In genomic region chr7:106570146-106570545, GRCh38 we compare ENCODE assay signal across 21 cellular contexts.
DNase-seq lines count a peak whose midpoint lies in the region; ATAC-seq, FAIRE-seq and TF ChIP-seq lines count a peak whose summit lies in the region.
"Had no signal": no experiment of that assay in that cellular context is flagged by ENCODE, and none has a peak within 500 bp of the region (broad histone marks: within the 10 kb centered on the region; RNA-seq: fewer than 3 reads in every experiment).

No MANE protein-coding gene starts in this region.

- H3K79me2 ChIP-seq in astrocyte (ENCODE audit: insufficient read depth, low read length) (no peaks in the 10 kb centered on the region), mesendoderm (ENCODE audit: control insufficient read depth, insufficient read depth, low read length) (no peaks in the 10 kb centered on the region)

- no peak overlapping the region for H2BK5ac ChIP-seq in mesendoderm (ENCODE audit: low read length)

- ATAC-seq in natural killer cell (no peak), HG02623 (IDR thresholded peaks at IDR 0.05; ENCODE audit: unreplicated experiment) (no peak)
- ATAC-seq: A549, GM12878 had no signal

- peaks cover 3% of the 10 kb centered on the region for H3K9me3 Mint-ChIP-seq in activated T-cell treated with anti-CD3 and anti-CD28 coated beads, Interleukin-2, amount 50 U/mL, for 24 hours
- H3K9me3 Mint-ChIP-seq in astrocyte (ENCODE audit: unreplicated experiment) (peaks cover 3% of the 10 kb centered on the region), natural killer cell (no peaks in the 10 kb centered on the region)
- H3K9me3 Mint-ChIP-seq: CD4-positive, alpha-beta memory T cell; IgD-negative memory B cell had no signal

- H2BK120ac ChIP-seq in mesendoderm (ENCODE audit: low read depth, low read length): no peak overlapping the region

- POLR2A ChIA-PET in HEK293 (lab: Yijun Ruan, JAX): no interaction called here

- H3K23ac ChIP-seq in mesendoderm (ENCODE audit: low read length): no peak overlapping the region

- no peaks in the 10 kb centered on the region for H3K9me3 ChIP-seq in HEK293 (ENCODE audit: control insufficient read depth, insufficient read depth, low read depth, low read length)
- H3K9me3 ChIP-seq in astrocyte (ENCODE audit: insufficient read depth, low read depth, low read length): no peaks in the 10 kb centered on the region
- H3K9me3 ChIP-seq: BLaER1 had no signal

- no peak overlapping the region for H3K56ac ChIP-seq in mesendoderm (ENCODE audit: low read length)

- no peak overlapping the region for H2BK15ac ChIP-seq in mesendoderm (replicated peaks; ENCODE audit: low read depth)

- no peak for TF ChIP-seq CTCF in HEK293 (tag by site-specific recombination; IDR thresholded peaks at IDR 0.05)
- no peak for TF ChIP-seq CTCF in astrocyte (IDR thresholded peaks at IDR 0.05; ENCODE audit: insufficient read depth, low read depth, low read length)
- no peak for TF ChIP-seq CTCF in natural killer cell (IDR thresholded peaks at IDR 0.05)

- H2AFZ ChIP-seq in astrocyte (ENCODE audit: low read depth, low read length): no peak overlapping the region

- H3K27me3 ChIP-seq in astrocyte (ENCODE audit: insufficient read depth, low read length) (no peaks in the 10 kb centered on the region), mesendoderm (ENCODE audit: insufficient read depth, low read length, poor library complexity) (no peaks in the 10 kb centered on the region)
- H3K27me3 ChIP-seq: BLaER1 had no signal

- no peak for DNase-seq in activated T-cell treated with anti-CD3 and anti-CD28 coated beads, Interleukin-2, amount 50 U/mL, for 24 hours
- DNase-seq in activated T-cell treated with anti-CD3 and anti-CD28 coated beads, Interleukin-2, amount 50 U/mL, for 48 hours: no peak
- DNase-seq in astrocyte (ENCODE audit: low read depth): no peak
- no peak for DNase-seq in mesendoderm
- DNase-seq in natural killer cell: no peak
- no peak for DNase-seq in stimulated activated CD4-positive, alpha-beta T cell treated with anti-CD3 and anti-CD28 coated beads, Interleukin-15, amount 100 ng/mL, for 24 hours
- DNase-seq: CD4-positive, alpha-beta memory T cell; DMS 273 treated with DMSO at 0.1 percent for 48 hours; DND-41; EL; H9 had no signal

- H3K4me1 ChIP-seq in HEK293 (ENCODE audit: control insufficient read depth, insufficient read depth, low read length): no peaks in the 10 kb centered on the region
- no peaks in the 10 kb centered on the region for H3K4me1 ChIP-seq in astrocyte (ENCODE audit: insufficient read depth, low read length)
- H3K4me1 ChIP-seq in mesendoderm (ENCODE audit: control insufficient read depth, low read depth, low read length): peaks cover 7% of the 10 kb centered on the region
- H3K4me1 ChIP-seq: BLaER1 had no signal

- peak overlapping the region; percentile 8 for H3K27ac Mint-ChIP-seq in activated T-cell treated with anti-CD3 and anti-CD28 coated beads, Interleukin-2, amount 50 U/mL, for 24 hours
- H3K27ac Mint-ChIP-seq in astrocyte (ENCODE audit: unreplicated experiment) (peak overlapping the region; percentile 53), natural killer cell (no peak overlapping the region)
- H3K27ac Mint-ChIP-seq: CD4-positive, alpha-beta memory T cell; IgD-negative memory B cell had no signal

- H3K27ac ChIP-seq in HEK293 (ENCODE audit: extremely low read depth, low read depth, low read length) (no peak overlapping the region), astrocyte (ENCODE audit: low read depth, low read length) (no peak overlapping the region), mesendoderm (ENCODE audit: low read depth, low read length) (no peak overlapping the region)
- H3K27ac ChIP-seq: 22Rv1, BLaER1 had no signal

- H4K20me1 ChIP-seq in astrocyte (ENCODE audit: insufficient read depth, low read length): no peaks in the 10 kb centered on the region
- H4K20me1 ChIP-seq: BLaER1 had no signal

- peaks cover 17% of the 10 kb centered on the region for H3K4me1 Mint-ChIP-seq in activated T-cell treated with anti-CD3 and anti-CD28 coated beads, Interleukin-2, amount 50 U/mL, for 24 hours (ENCODE audit: low read depth)
- peaks cover 11% of the 10 kb centered on the region for H3K4me1 Mint-ChIP-seq in astrocyte (ENCODE audit: low read depth, unreplicated experiment)
- H3K4me1 Mint-ChIP-seq in natural killer cell: no peaks in the 10 kb centered on the region
- H3K4me1 Mint-ChIP-seq: CD4-positive, alpha-beta memory T cell; IgD-negative memory B cell had no signal

- H3K4ac ChIP-seq in mesendoderm (ENCODE audit: low read depth, low read length): peak overlapping the region; percentile 43

- H3K27me3 Mint-ChIP-seq in activated T-cell treated with anti-CD3 and anti-CD28 coated beads, Interleukin-2, amount 50 U/mL, for 24 hours: peaks cover 28% of the 10 kb centered on the region
- H3K27me3 Mint-ChIP-seq in astrocyte (ENCODE audit: low read depth, unreplicated experiment) (peaks cover 3% of the 10 kb centered on the region), natural killer cell (ENCODE audit: low read depth in 2 of 2) (peaks cover 11 to 26% of the 10 kb centered on the region in 2 donors)

- FAIRE-seq in astrocyte (lab: Jason Lieb, UNC): no peak
- FAIRE-seq: A549, GM12878, H1, HTR-8/SVneo had no signal

- peaks cover 2% of the 10 kb centered on the region for H3K36me3 Mint-ChIP-seq in activated T-cell treated with anti-CD3 and anti-CD28 coated beads, Interleukin-2, amount 50 U/mL, for 24 hours (ENCODE audit: low read depth)
- H3K36me3 Mint-ChIP-seq in astrocyte (ENCODE audit: low read depth, unreplicated experiment) (no peaks in the 10 kb centered on the region), natural killer cell (no peaks in the 10 kb centered on the region)
- H3K36me3 Mint-ChIP-seq: CD14-positive monocyte; CD4-positive, alpha-beta memory T cell had no signal

- H3K18ac ChIP-seq in mesendoderm (ENCODE audit: low read length): no peak overlapping the region

- intact Hi-C loops in natural killer cell (cut with micrococcal nuclease): no loop called here

- H3K9ac ChIP-seq in astrocyte (ENCODE audit: low read length): no peak overlapping the region
- no peak overlapping the region for H3K9ac ChIP-seq in mesendoderm (ENCODE audit: low read length)
- H3K9ac ChIP-seq: BLaER1 had no signal

- no peak overlapping the region for H2AK5ac ChIP-seq in mesendoderm (ENCODE audit: low read length)

- CTCF ChIA-PET in HEK293 (lab: Yijun Ruan, JAX): no interaction called here

- H3K79me1 ChIP-seq in mesendoderm (ENCODE audit: low read length): no peaks in the 10 kb centered on the region

- no CpG with 5 or more reads among the region's 2 CpGs for WGBS in mesendoderm (ENCODE audit: extremely low coverage, insufficient coverage, low lambda C conversion rate)

- no peak overlapping the region for H3K4me2 ChIP-seq in astrocyte (ENCODE audit: low read length)
- no peak overlapping the region for H3K4me2 ChIP-seq in mesendoderm (ENCODE audit: low read length)
- H3K4me2 ChIP-seq: A549, BLaER1 had no signal

- H3K4me3 ChIP-seq in HEK293 (ENCODE audit: low read depth, low read length) (no peak overlapping the region), astrocyte (ENCODE audit: insufficient read depth, low read depth, low read length) (no peak overlapping the region), mesendoderm (ENCODE audit: low read length) (no peak overlapping the region)
- H3K4me3 ChIP-seq: A549, BLaER1, GM12878 had no signal

- H4K8ac ChIP-seq in mesendoderm (ENCODE audit: low read depth, low read length): no peak overlapping the region

- H3K4me3 Mint-ChIP-seq in activated T-cell treated with anti-CD3 and anti-CD28 coated beads, Interleukin-2, amount 50 U/mL, for 24 hours: no peak overlapping the region
- H3K4me3 Mint-ChIP-seq in astrocyte (ENCODE audit: unreplicated experiment) (no peak overlapping the region), natural killer cell (no peak overlapping the region)
- H3K4me3 Mint-ChIP-seq: CD14-positive monocyte; CD4-positive, alpha-beta memory T cell; IgD-negative memory B cell had no signal

- H4K5ac ChIP-seq in mesendoderm (ENCODE audit: low read length): no peak overlapping the region

- H3K36me3 ChIP-seq in HEK293 (ENCODE audit: control insufficient read depth in 2 of 2, insufficient read depth in 1 of 2, low read length in 2 of 2) (no peaks in the 10 kb centered on the region), astrocyte (ENCODE audit: insufficient read depth, low read length) (no peaks in the 10 kb centered on the region), mesendoderm (ENCODE audit: control insufficient read depth, insufficient read depth, low read length) (no peaks in the 10 kb centered on the region)
- H3K36me3 ChIP-seq: BLaER1 had no signal

TF ChIP-seq in HEK293, 187 proteins besides CTCF, POLR2A, EP300 and RAD21:
- TF ChIP-seq ZNF10 (tag by site-specific recombination; IDR thresholded peaks at IDR 0.05): no peak
- peak; percentile 51 for TF ChIP-seq SCRT2 (tag by site-specific recombination; IDR thresholded peaks at IDR 0.05)

Comparison
In these comparisons a context has a peak if more than half of its experiments do, and no peak if none do; other contexts are left out.
1. H3K27ac Mint-ChIP-seq: peak in activated T-cell treated with anti-CD3 and anti-CD28 coated beads, Interleukin-2, amount 50 U/mL, for 24 hours (single experiment) and astrocyte (single experiment); none in natural killer cell (0 of 2).